ENCODE assay signal across 29 cellular contexts in genomic region chr2:55901941-55902340, GRCh38. TPM values are rescaled to one million over a fixed set of nuclear protein-coding genes. Genes with fewer than 3 reads are reported as not detected.
DNase-seq lines count a peak whose midpoint lies in the region; ATAC-seq, FAIRE-seq and TF ChIP-seq lines count a peak whose summit lies in the region.
"Had no signal": no experiment of that assay in that cellular context is flagged by ENCODE, and none has a peak within 500 bp of the region (broad histone marks: within the 10 kb centered on the region; RNA-seq: fewer than 3 reads in every experiment).

No MANE protein-coding gene starts in this region.

- dilution Hi-C loops in mammary epithelial cell (cut with HindIII; ENCODE audit: low sequenced_read_pairs) (no loop called here), endothelial cell of umbilical vein (cut with MboI; ENCODE audit: extremely low pct_ligation_motif_present, low sequenced_read_pairs) (no loop called here)

- H3K4me3 Mint-ChIP-seq in MCF 10A (ENCODE audit: unreplicated experiment) (no peak overlapping the region), chondrocyte (ENCODE audit: unreplicated experiment) (no peak overlapping the region)
- no peak overlapping the region for H3K4me3 Mint-ChIP-seq in activated naive CD8-positive, alpha-beta T cell treated with anti-CD3 and anti-CD28 coated beads, Interleukin-2, amount 50 U/mL, for 24 hours
- H3K4me3 Mint-ChIP-seq: activated CD4-positive, alpha-beta memory T cell treated with anti-CD3 and anti-CD28 coated beads for 36 hours; activated naive CD8-positive, alpha-beta T cell treated with anti-CD3 and anti-CD28 coated beads, Interleukin-2, amount 10 ng/mL, durations not matched to agents 7 days and 5 days; brain; CD4-positive, alpha-beta memory T cell; GM23338; HFFc6; stimulated activated naive B cell treated with anti-CD40 and anti-IgM and Interleukin-4, amounts not matched to agents 10 μg/mL and 1 μg/mL and 100 μg/mL, for 72 hours; T-cell had no signal

- H3K9ac ChIP-seq in mammary epithelial cell (ENCODE audit: insufficient read depth, low read length) = no peak overlapping the region
- no peak overlapping the region for H3K9ac ChIP-seq in endothelial cell of umbilical vein (replicated peaks; ENCODE audit: extremely low read depth, insufficient read depth, low read length)

- TF ChIP-seq CTCF in MCF 10A (IDR thresholded peaks at IDR 0.05; ENCODE audit: unreplicated experiment) (no peak), mammary epithelial cell (conservative IDR thresholded peaks at IDR 0.05 in 1 of 2, IDR thresholded peaks at IDR 0.05 in 1 of 2; ENCODE audit: extremely low read depth in 1 of 2, insufficient read depth in 1 of 2, low read depth in 1 of 2, low read length in 2 of 2) (no peak), endothelial cell of umbilical vein (IDR thresholded peaks at IDR 0.05; ENCODE audit: extremely low read depth in 1 of 2, insufficient read depth in 1 of 2, low read depth in 1 of 2, low read length in 2 of 2) (no peak), chondrocyte (IDR thresholded peaks at IDR 0.05) (no peak)

- CTCF ChIA-PET in MCF 10A (lab: Yijun Ruan, JAX) = interaction anchor here (0.9 to 1.9 kb wide), 5 partner anchors 12 to 130 kb away, joined by 3 to 5 read pairs (median 3); no protein-coding TSS in a partner anchor
- CTCF ChIA-PET in mammary epithelial cell (lab: Charles Lee; ENCODE audit: low non-redundant PET) = no interaction called here
- CTCF ChIA-PET in endothelial cell of umbilical vein (lab: Charles Lee) = interaction anchor here (1.3 to 3.7 kb wide), 6 partner anchors 13 to 228 kb away, joined by 3 to 15 read pairs (median 4); no protein-coding TSS in a partner anchor

- H3K27ac ChIP-seq in mammary epithelial cell (ENCODE audit: insufficient read depth, low read depth, low read length) = no peak overlapping the region
- H3K27ac ChIP-seq in endothelial cell of umbilical vein (ENCODE audit: insufficient read depth, low read depth, low read length) = peak overlapping the region; percentile 49
- H3K27ac ChIP-seq: heart right ventricle, uterus had no signal

- no peak overlapping the region for H3K4me3 ChIP-seq in mammary epithelial cell (replicated peaks in 1 of 3; ENCODE audit: insufficient read depth in 1 of 3, low read depth in 2 of 3, low read length in 3 of 3)
- H3K4me3 ChIP-seq in endothelial cell of umbilical vein (replicated peaks in 1 of 3; ENCODE audit: insufficient read depth in 1 of 3, low read depth in 1 of 3, low read length in 3 of 3) = no peak overlapping the region
- H3K4me3 ChIP-seq: GM23338, heart right ventricle, left lung, uterus had no signal

- H3K9me3 ChIP-seq in mammary epithelial cell (replicated peaks; ENCODE audit: insufficient read depth, low read length) (no peaks in the 10 kb centered on the region), endothelial cell of umbilical vein (replicated peaks; ENCODE audit: control insufficient read depth, insufficient read depth, low read length) (no peaks in the 10 kb centered on the region)
- H3K9me3 ChIP-seq: left lung, uterus had no signal

- H4K20me1 ChIP-seq in mammary epithelial cell (ENCODE audit: insufficient read depth, low read length) = no peaks in the 10 kb centered on the region
- H4K20me1 ChIP-seq in endothelial cell of umbilical vein (replicated peaks; ENCODE audit: control insufficient read depth, extremely low read depth, insufficient read depth, low read length) = peaks cover 11% of the 10 kb centered on the region

- H3K36me3 Mint-ChIP-seq in MCF 10A (ENCODE audit: insufficient read depth, unreplicated experiment) = peaks cover 33% of the 10 kb centered on the region
- peaks cover 4% of the 10 kb centered on the region for H3K36me3 Mint-ChIP-seq in chondrocyte (ENCODE audit: low read depth)
- H3K36me3 Mint-ChIP-seq in activated naive CD8-positive, alpha-beta T cell treated with anti-CD3 and anti-CD28 coated beads, Interleukin-2, amount 50 U/mL, for 24 hours (ENCODE audit: low read depth) = no peaks in the 10 kb centered on the region
- H3K36me3 Mint-ChIP-seq: activated CD4-positive, alpha-beta memory T cell treated with anti-CD3 and anti-CD28 coated beads for 36 hours; activated naive CD8-positive, alpha-beta T cell treated with anti-CD3 and anti-CD28 coated beads, Interleukin-2, amount 10 ng/mL, durations not matched to agents 7 days and 5 days; brain; CD4-positive, alpha-beta memory T cell; stimulated activated naive B cell treated with anti-CD40 and anti-IgM and Interleukin-4, amounts not matched to agents 10 μg/mL and 1 μg/mL and 100 μg/mL, for 72 hours; T-cell had no signal

- H3K27me3 ChIP-seq in mammary epithelial cell (ENCODE audit: insufficient read depth, low read length) (no peaks in the 10 kb centered on the region), endothelial cell of umbilical vein (ENCODE audit: control insufficient read depth in 2 of 2, insufficient read depth in 2 of 2, low read length in 2 of 2) (no peaks in the 10 kb centered on the region)
- H3K27me3 ChIP-seq: foreskin keratinocyte, heart right ventricle, left lung, uterus had no signal

- no peak overlapping the region for H3K4me2 ChIP-seq in mammary epithelial cell (ENCODE audit: insufficient read depth, low read depth, low read length)
- H3K4me2 ChIP-seq in endothelial cell of umbilical vein (ENCODE audit: insufficient read depth, low read length) = peak overlapping the region; percentile 16
- H3K4me2 ChIP-seq: GM23338 had no signal

- FAIRE-seq in endothelial cell of umbilical vein (lab: Jason Lieb, UNC) = no peak

- H3K4me1 ChIP-seq in mammary epithelial cell (ENCODE audit: insufficient read depth, low read length) = peaks cover 9% of the 10 kb centered on the region
- peaks cover 68% of the 10 kb centered on the region for H3K4me1 ChIP-seq in endothelial cell of umbilical vein (ENCODE audit: control insufficient read depth, extremely low read depth, insufficient read depth, low read length)
- H3K4me1 ChIP-seq: left lung, uterus had no signal

- 79% methylated on average over 2 of the region's 2 CpGs for WGBS in mammary epithelial cell (ENCODE audit: low coverage, missing lambda C conversion rate)

- POLR2A ChIA-PET in MCF 10A (lab: Yijun Ruan, JAX) = interaction anchor here (0.7 to 5.5 kb wide), 7 partner anchors 14 to 140 kb away, joined by 3 to 47 read pairs (median 4); partner anchors contain the start of gene EFEMP1
- POLR2A ChIA-PET in endothelial cell of umbilical vein (lab: Charles Lee) = interaction anchor here (0.8 kb wide), 1 partner anchor 10 kb away, joined by 4 read pairs; no protein-coding TSS in a partner anchor

- H3K4me1 Mint-ChIP-seq in MCF 10A (ENCODE audit: insufficient read depth, unreplicated experiment) (peaks cover 20% of the 10 kb centered on the region), chondrocyte (ENCODE audit: low read depth) (peaks cover 8% of the 10 kb centered on the region)
- no peaks in the 10 kb centered on the region for H3K4me1 Mint-ChIP-seq in activated naive CD8-positive, alpha-beta T cell treated with anti-CD3 and anti-CD28 coated beads, Interleukin-2, amount 50 U/mL, for 24 hours
- H3K4me1 Mint-ChIP-seq: activated naive CD8-positive, alpha-beta T cell treated with anti-CD3 and anti-CD28 coated beads, Interleukin-2, amount 10 ng/mL, durations not matched to agents 7 days and 5 days; brain; CD4-positive, alpha-beta memory T cell; stimulated activated naive B cell treated with anti-CD40 and anti-IgM and Interleukin-4, amounts not matched to agents 10 μg/mL and 1 μg/mL and 100 μg/mL, for 72 hours; T-cell had no signal

- H3K36me3 ChIP-seq in mammary epithelial cell (ENCODE audit: insufficient read depth, low read length) (peaks cover 3% of the 10 kb centered on the region), endothelial cell of umbilical vein (ENCODE audit: control insufficient read depth in 2 of 2, extremely low read depth in 1 of 2, insufficient read depth in 2 of 2, low read length in 2 of 2) (peaks cover 40 to 66% of the 10 kb centered on the region in 2 experiments)
- H3K36me3 ChIP-seq: heart right ventricle, left lung, uterus had no signal

- DNase-seq in MCF 10A (ENCODE audit: unreplicated experiment) (no peak), mammary epithelial cell (no peak), endothelial cell of umbilical vein (ENCODE audit: low read depth, low spot score) (peak; percentile 45), kidney tubule cell (ENCODE audit: low spot score) (peak; percentile 97), chondrocyte (ENCODE audit: low spot score) (no peak), posterior cingulate gyrus (no peak), activated T-cell treated with anti-CD3 and anti-CD28 coated beads for 4 hours (no peak)
- no peak for DNase-seq in activated naive CD8-positive, alpha-beta T cell treated with anti-CD3 and anti-CD28 coated beads, Interleukin-2, amount 50 U/mL, for 24 hours
- DNase-seq: 8988T; activated CD4-positive, alpha-beta memory T cell treated with anti-CD3 and anti-CD28 coated beads for 36 hours; activated CD8-positive, alpha-beta memory T cell treated with anti-CD3 and anti-CD28 coated beads, Interleukin-2, amount 50 U/mL, for 4 hours; activated naive CD8-positive, alpha-beta T cell treated with anti-CD3 and anti-CD28 coated beads, Interleukin-2, amount 10 ng/mL, durations not matched to agents 7 days and 5 days; CD4-positive, alpha-beta memory T cell; effector CD4-positive, alpha-beta T cell; heart right ventricle; HFFc6; left lung; NCI-H187 treated with DMSO at 0.1 percent for 48 hours; NCI-H526 treated with DMSO at 0.1 percent for 48 hours; nucleus accumbens; stimulated activated CD4-positive, alpha-beta T cell treated with anti-CD3 and anti-CD28 coated beads, Interleukin-15, amount 100 ng/mL, for 24 hours; stimulated activated naive B cell treated with anti-CD40 and anti-IgM and Interleukin-4, amounts not matched to agents 10 μg/mL and 1 μg/mL and 100 μg/mL, for 72 hours; T-cell; uterus had no signal

- H3K27me3 Mint-ChIP-seq in MCF 10A (ENCODE audit: insufficient read depth, unreplicated experiment) (no peaks in the 10 kb centered on the region), chondrocyte (ENCODE audit: low read depth) (peaks cover 8% of the 10 kb centered on the region)
- H3K27me3 Mint-ChIP-seq in activated naive CD8-positive, alpha-beta T cell treated with anti-CD3 and anti-CD28 coated beads, Interleukin-2, amount 50 U/mL, for 24 hours = peaks cover 2% of the 10 kb centered on the region
- H3K27me3 Mint-ChIP-seq: brain, T-cell had no signal

- H3K9me1 ChIP-seq in endothelial cell of umbilical vein (replicated peaks; ENCODE audit: control insufficient read depth, extremely low read depth, insufficient read depth, low read length) = no peaks in the 10 kb centered on the region

- peak overlapping the region; percentile 98 for H3K27ac Mint-ChIP-seq in MCF 10A (ENCODE audit: low read depth, unreplicated experiment)
- no peak overlapping the region for H3K27ac Mint-ChIP-seq in chondrocyte (ENCODE audit: unreplicated experiment)
- no peak overlapping the region for H3K27ac Mint-ChIP-seq in activated naive CD8-positive, alpha-beta T cell treated with anti-CD3 and anti-CD28 coated beads, Interleukin-2, amount 50 U/mL, for 24 hours
- H3K27ac Mint-ChIP-seq: activated CD4-positive, alpha-beta memory T cell treated with anti-CD3 and anti-CD28 coated beads for 36 hours; activated naive CD8-positive, alpha-beta T cell treated with anti-CD3 and anti-CD28 coated beads, Interleukin-2, amount 10 ng/mL, durations not matched to agents 7 days and 5 days; activated T-helper 2 cell treated with anti-CD3 and anti-CD28 coated beads, Interferon-gamma antibody, Interleukin-2, Interleukin-4, amounts not matched to agents 10 μg/mL and 5 μg/mL and 100 μg/mL, durations not matched to agents 14 hours and 24 hours and 36 hours; brain; CD4-positive, alpha-beta memory T cell; GM23338; HFFc6; stimulated activated naive B cell treated with anti-CD40 and anti-IgM and Interleukin-4, amounts not matched to agents 10 μg/mL and 1 μg/mL and 100 μg/mL, for 72 hours; T-cell had no signal

- no peak for TF ChIP-seq POLR2A in endothelial cell of umbilical vein (IDR thresholded peaks at IDR 0.05; ENCODE audit: low read depth, low read length)

- H2AFZ ChIP-seq in mammary epithelial cell (ENCODE audit: low read depth, low read length) (no peak overlapping the region), endothelial cell of umbilical vein (ENCODE audit: low read depth, low read length) (no peak overlapping the region)
- H2AFZ ChIP-seq: GM23338 had no signal

- H3K79me2 ChIP-seq in mammary epithelial cell (ENCODE audit: insufficient read depth, low read length) = peaks cover 4% of the 10 kb centered on the region
- peaks cover 100% of the 10 kb centered on the region for H3K79me2 ChIP-seq in endothelial cell of umbilical vein (ENCODE audit: control insufficient read depth, insufficient read depth, low read length)

- ATAC-seq in activated naive CD8-positive, alpha-beta T cell treated with anti-CD3 and anti-CD28 coated beads, Interleukin-2, amount 50 U/mL, for 24 hours = no peak
- ATAC-seq: heart right ventricle; Panc1; stimulated activated naive B cell treated with anti-CD40 and anti-IgM and Interleukin-4, amounts not matched to agents 10 μg/mL and 1 μg/mL and 100 μg/mL, for 72 hours; T-cell had no signal

- H3K9me3 Mint-ChIP-seq in MCF 10A (ENCODE audit: unreplicated experiment) (no peaks in the 10 kb centered on the region), chondrocyte (ENCODE audit: low read depth) (peaks cover 12% of the 10 kb centered on the region)
- H3K9me3 Mint-ChIP-seq in activated naive CD8-positive, alpha-beta T cell treated with anti-CD3 and anti-CD28 coated beads, Interleukin-2, amount 50 U/mL, for 24 hours = peaks cover 4% of the 10 kb centered on the region
- H3K9me3 Mint-ChIP-seq: activated naive CD8-positive, alpha-beta T cell treated with anti-CD3 and anti-CD28 coated beads, Interleukin-2, amount 10 ng/mL, durations not matched to agents 7 days and 5 days; activated T-helper 2 cell treated with anti-CD3 and anti-CD28 coated beads, Interferon-gamma antibody, Interleukin-2, Interleukin-4, amounts not matched to agents 10 μg/mL and 5 μg/mL and 100 μg/mL, durations not matched to agents 14 hours and 24 hours and 36 hours had no signal

- in situ Hi-C loops in mammary epithelial cell (cut with MboI; ENCODE audit: low sequenced_read_pairs in 2 of 2) = no loop called here

- intact Hi-C loops in MCF 10A (cut with micrococcal nuclease) (no loop called here), mammary epithelial cell (cut with micrococcal nuclease) (no loop called here), endothelial cell of umbilical vein (cut with micrococcal nuclease) (no loop called here), posterior cingulate gyrus (cut with DNase I) (no loop called here)

- BruUV-seq in MCF 10A (replicated peaks; lab: Mats Ljungman, UMichigan) (no TSS peak), mammary epithelial cell (replicated peaks; lab: Mats Ljungman, UMichigan) (no TSS peak), endothelial cell of umbilical vein (replicated peaks; lab: Mats Ljungman, UMichigan) (no TSS peak)

RNA-seq across cellular contexts. Expression of gene EFEMP1, which starts 21.6 kb away (rescaled TPM):
- 125 and 163 TPM in 2 replicates for total RNA-seq in MCF 10A (2022)
- total RNA-seq in mammary epithelial cell = 100 to 1,000 TPM; 183 to 440 TPM
- 232 TPM for polyA plus RNA-seq in mammary epithelial cell
- polyA minus RNA-seq in mammary epithelial cell = 231 TPM
- total RNA-seq in endothelial cell of umbilical vein = 2,354 and 2,981 TPM in 2 replicates
- 10,356 and 11,813 TPM in 2 replicates for polyA plus RNA-seq in endothelial cell of umbilical vein
- polyA plus RNA-seq in endothelial cell of umbilical vein (2011; cell fraction: cytosol; rRNA removed) = 7,787 and 8,501 TPM in 2 replicates
- 6,181 and 7,713 TPM in 2 replicates for polyA plus RNA-seq in endothelial cell of umbilical vein (2011; cell fraction: nucleus; rRNA removed)
- polyA plus RNA-seq in endothelial cell of umbilical vein (2012) = 2,631 and 3,819 TPM in 2 replicates
- polyA minus RNA-seq in endothelial cell of umbilical vein = 9,211 and 9,669 TPM in 2 replicates
- 38.8 TPM for polyA minus RNA-seq in endothelial cell of umbilical vein (2011; cell fraction: cytosol; rRNA and poly(A)+ RNA removed)
- polyA minus RNA-seq in endothelial cell of umbilical vein (2011; cell fraction: nucleus; rRNA and poly(A)+ RNA removed) = 5,639 and 5,640 TPM in 2 replicates
- 9.5 to 39.6 TPM (median 38.6 TPM) in 3 replicates for total RNA-seq in chondrocyte
- total RNA-seq: activated CD4-positive, alpha-beta memory T cell treated with anti-CD3 and anti-CD28 coated beads for 36 hours; activated naive CD8-positive, alpha-beta T cell treated with anti-CD3 and anti-CD28 coated beads, Interleukin-2, amount 10 ng/mL, durations not matched to agents 7 days and 5 days; activated T-helper 2 cell treated with anti-CD3 and anti-CD28 coated beads, Interferon-gamma antibody, Interleukin-2, Interleukin-4, amounts not matched to agents 10 μg/mL and 5 μg/mL and 100 μg/mL, durations not matched to agents 14 hours and 24 hours and 36 hours; CD4-positive, alpha-beta memory T cell had no signal
- polyA plus RNA-seq: CD4-positive, alpha-beta memory T cell had no signal

Comparison
In these comparisons a context has a peak if more than half of its experiments do, and no peak if none do; other contexts are left out.
1. DNase-seq: peak in endothelial cell of umbilical vein (single experiment) and kidney tubule cell (single experiment); none in MCF 10A (single experiment), mammary epithelial cell (single experiment), chondrocyte (single experiment), activated naive CD8-positive, alpha-beta T cell treated with anti-CD3 and anti-CD28 coated beads, Interleukin-2, amount 50 U/mL, for 24 hours (single experiment), posterior cingulate gyrus (0 of 10) and activated T-cell treated with anti-CD3 and anti-CD28 coated beads for 4 hours (single experiment).